In the genomic region with DNA sequence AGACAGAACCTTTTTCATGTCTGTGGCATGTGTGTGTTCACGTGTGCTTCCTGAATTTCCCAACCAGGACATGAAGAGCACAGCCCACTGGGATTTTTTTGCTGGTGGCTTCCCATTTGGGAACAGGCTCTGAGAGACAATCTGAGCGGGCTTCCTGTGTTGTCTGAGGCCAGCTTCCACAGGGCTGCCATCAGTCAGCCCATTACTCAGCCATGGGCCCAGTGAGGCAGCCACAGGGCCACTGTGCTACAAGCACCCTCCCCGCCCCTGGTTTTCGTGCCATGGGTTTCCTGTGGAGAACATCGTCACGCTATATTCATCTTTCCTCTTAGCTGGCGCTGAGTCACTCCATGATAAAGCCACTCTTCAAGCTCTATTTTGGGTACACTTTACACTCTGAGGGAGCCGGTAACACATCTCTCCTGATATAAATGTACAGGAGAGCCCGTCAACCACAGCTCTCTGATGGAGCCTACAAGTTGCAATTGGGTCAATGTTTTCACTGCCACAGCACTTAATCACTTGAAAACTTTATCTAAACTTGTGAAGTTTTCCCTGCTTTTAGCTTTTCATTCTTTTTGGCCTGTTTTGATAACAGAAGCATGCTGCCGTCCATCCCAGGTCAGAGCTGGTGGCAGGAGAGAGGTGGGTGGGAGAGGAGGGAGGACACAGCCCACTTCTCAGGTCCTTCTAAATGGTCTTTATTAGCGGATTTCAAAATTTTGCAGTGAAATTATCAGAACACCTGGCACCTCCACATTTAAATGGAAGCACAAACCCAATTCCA, we compare ENCODE assay signal across 1 cellular context.
A peak's percentile ranks its signal among the peaks of the same experiment; 100 is the strongest.
TF ChIP-seq lines count a peak whose summit lies in the region.

No MANE protein-coding gene starts in this region.

TF ChIP-seq in GM12878, 131 proteins besides CTCF, POLR2A, EP300 and RAD21 (continued from another document):
- TF ChIP-seq ZBTB40 (IDR thresholded peaks at IDR 0.05; ENCODE audit: borderline replicate concordance), result peak; percentile 46; the same call in 1 of the 2 replicates
- no peak for TF ChIP-seq ZNF274 (IDR thresholded peaks at IDR 0.05; ENCODE audit: insufficient read depth, insufficient read length)
